ENCODE assay signal across 24 cellular contexts in genomic region chr2:128690869-128691268, GRCh38.
"Had no signal": no experiment of that assay in that cellular context is flagged by ENCODE, and none has a peak within 500 bp of the region (broad histone marks: within the 10 kb centered on the region; RNA-seq: fewer than 3 reads in every experiment).

No MANE protein-coding gene starts in this region.

- H2AFZ ChIP-seq: hepatocyte had no signal

- DNase-seq: cortex of kidney; erythroblast; foreskin melanocyte; kidney; left cardiac atrium; left ventricle myocardium inferior; lower lobe of right lung; natural killer cell; occipital lobe; pancreas; right lobe of liver; stimulated activated CD4-positive, alpha-beta T cell treated with anti-CD3 and anti-CD28 coated beads, Interleukin-4, amount 100 ng/mL, for 1 hour; stimulated activated CD8-positive, alpha-beta memory T cell treated with anti-CD3 and anti-CD28 coated beads, Interleukin-4, amount 100 ng/mL, for 48 hours; stimulated activated naive CD8-positive, alpha-beta T cell treated with anti-CD3 and anti-CD28 coated beads, Interleukin-15, Interleukin-2, amounts not matched to agents 100 U/mL and 50 U/mL, for 24 hours; upper lobe of left lung; uterus had no signal

- H3K9me3 ChIP-seq: left ventricle myocardium inferior, lower lobe of right lung, pancreas, right lobe of liver, suprapubic skin, tibial artery, upper lobe of left lung, uterus had no signal

- H3K79me2 ChIP-seq: hepatocyte had no signal

- H3K4me2 ChIP-seq: hepatocyte had no signal

- H3K27ac Mint-ChIP-seq: memory B cell; mesothelial cell of epicardium; natural killer cell; progenitor cell of endocrine pancreas; stimulated activated effector memory CD8-positive, alpha-beta T cell treated with anti-CD3 and anti-CD28 coated beads, Interleukin-12 subunit alpha, Interleukin-12 subunit beta, amount 100 ng/mL, for 72 hours had no signal

- H3K27me3 ChIP-seq: hepatocyte, pancreas, right lobe of liver, tibial artery, upper lobe of left lung, uterus had no signal

- H3K36me3 ChIP-seq: left ventricle myocardium inferior, lower lobe of right lung, pancreas, right lobe of liver, suprapubic skin, tibial artery, upper lobe of left lung, uterus had no signal

- H3K9me3 Mint-ChIP-seq: memory B cell; mesothelial cell of epicardium; natural killer cell; stimulated activated effector memory CD8-positive, alpha-beta T cell treated with anti-CD3 and anti-CD28 coated beads, Interleukin-12 subunit alpha, Interleukin-12 subunit beta, amount 100 ng/mL, for 72 hours had no signal

- H3K4me3 Mint-ChIP-seq: memory B cell; mesothelial cell of epicardium; natural killer cell; stimulated activated effector memory CD8-positive, alpha-beta T cell treated with anti-CD3 and anti-CD28 coated beads, Interleukin-12 subunit alpha, Interleukin-12 subunit beta, amount 100 ng/mL, for 72 hours had no signal

- H3K4me1 ChIP-seq: left ventricle myocardium inferior, lower lobe of right lung, pancreas, right lobe of liver, suprapubic skin, upper lobe of left lung, uterus had no signal

- H3K36me3 Mint-ChIP-seq: memory B cell; mesothelial cell of epicardium; natural killer cell; stimulated activated effector memory CD8-positive, alpha-beta T cell treated with anti-CD3 and anti-CD28 coated beads, Interleukin-12 subunit alpha, Interleukin-12 subunit beta, amount 100 ng/mL, for 72 hours had no signal

- FAIRE-seq: endothelial cell of umbilical vein, kidney, pancreas had no signal

- H3K27ac ChIP-seq: hepatocyte, left ventricle myocardium inferior, lower lobe of right lung, pancreas, right lobe of liver, suprapubic skin, tibial artery, upper lobe of left lung, uterus had no signal

- H3K4me3 ChIP-seq: hepatocyte, left ventricle myocardium inferior, lower lobe of right lung, pancreas, right lobe of liver, suprapubic skin, tibial artery, upper lobe of left lung, uterus had no signal

- H3K4me1 Mint-ChIP-seq: mesothelial cell of epicardium; stimulated activated effector memory CD8-positive, alpha-beta T cell treated with anti-CD3 and anti-CD28 coated beads, Interleukin-12 subunit alpha, Interleukin-12 subunit beta, amount 100 ng/mL, for 72 hours had no signal
